7 cellular contexts compared by ENCODE assay signal in genomic region chr17:62698459-62698858, GRCh38.
A peak's percentile ranks its signal among the peaks of the same experiment; 100 is the strongest.
DNase-seq lines count a peak whose midpoint lies in the region; ATAC-seq and TF ChIP-seq lines count a peak whose summit lies in the region.
"Not testable (repeated sequence)": the region's sequence is repeated elsewhere in the genome, so short reads cannot be mapped to it uniquely, and the experiment has no call there.

No MANE protein-coding gene starts in this region.

- H3K4me3 Mint-ChIP-seq in CD14-positive monocyte = not testable (repeated sequence)

- dilution Hi-C loops in IMR-90 (cut with HindIII; ENCODE audit: low sequenced_read_pairs, unreplicated experiment) = not testable (repeated sequence)

- WGBS in IMR-90 (ENCODE audit: extremely low coverage in 2 of 2, insufficient read length in 1 of 2), 2 experiments = 60% methylated on average over 1 of the region's 11 CpGs; no CpG with 5 or more reads in 1 of the 2 experiments

- in situ Hi-C loops in IMR-90 (cut with MboI; ENCODE audit: low sequenced_read_pairs) = loop anchor here (10.0 kb wide), 1 partner anchor 696 kb away; no protein-coding TSS in a partner anchor

- peaks cover 0 to 20% of the 10 kb centered on the region in 2 experiments; a peak in 2 of 4 replicates for H3K79me1 ChIP-seq in IMR-90 (ENCODE audit: low read depth in 1 of 2, low read length in 2 of 2)

- H3K9me1 ChIP-seq in IMR-90 (ENCODE audit: insufficient read depth, low read length) = peaks cover 20% of the 10 kb centered on the region; the same call in 1 of the 2 replicates

- not testable (repeated sequence) for H3K9me3 Mint-ChIP-seq in CD14-positive monocyte

- POLR2A ChIA-PET in IMR-90 (lab: Charles Lee; ENCODE audit: unreplicated experiment) = not testable (repeated sequence)

- H3K23ac ChIP-seq in IMR-90 (ENCODE audit: low read depth, low read length) = peak overlapping the region; percentile 48; the same call in 1 of the 2 replicates

- not testable (repeated sequence) for H2BK5ac ChIP-seq in IMR-90 (ENCODE audit: low read depth, low read length, poor library complexity, severe bottlenecking)

- not testable (repeated sequence) for H3K36me3 ChIP-seq in IMR-90 (ENCODE audit: control insufficient read depth, insufficient read depth, low read length); RWPE2 (ENCODE audit: low read depth)

- H4K91ac ChIP-seq in IMR-90 (ENCODE audit: insufficient read depth, low read depth, low read length) = peak overlapping the region; percentile 32; the same call in 1 of the 2 replicates

- H3K36me3 Mint-ChIP-seq in CD14-positive monocyte = not testable (repeated sequence)

- peak overlapping the region; percentile 54; the same call in 1 of the 2 replicates for H3K4ac ChIP-seq in IMR-90 (ENCODE audit: low read depth, low read length)

- H2AK9ac ChIP-seq in IMR-90 (replicated peaks; ENCODE audit: low read depth, low read length, poor library complexity) = peak overlapping the region; percentile 45

- not testable (repeated sequence) for H4K5ac ChIP-seq in IMR-90 (ENCODE audit: low read depth, low read length)

- CTCF ChIA-PET in IMR-90 (lab: Yijun Ruan, JAX) = not testable (repeated sequence)

- not testable (repeated sequence) for ATAC-seq in IMR-90 (ENCODE audit: low read depth); RWPE2 (ENCODE audit: low read depth); sciatic nerve

- intact Hi-C loops in CD14-positive monocyte (cut with micrococcal nuclease); IMR-90 (cut with micrococcal nuclease); cardiac septum (cut with DNase I); sciatic nerve (cut with DNase I): not testable (repeated sequence)

- not testable (repeated sequence) for H3K27me3 ChIP-seq in IMR-90 (ENCODE audit: control insufficient read depth, insufficient read depth, low read length); RWPE2 (ENCODE audit: insufficient read depth, poor library complexity, severe bottlenecking)

- peak overlapping the region in 1 of 2 experiments; percentile 68; a peak in 1 of 4 replicates for H4K8ac ChIP-seq in IMR-90 (ENCODE audit: low read depth in 2 of 2, low read length in 2 of 2)

- not testable (repeated sequence) for H3K9ac ChIP-seq in IMR-90 (ENCODE audit: low read depth, low read length)

- not testable (repeated sequence) for H3K4me2 ChIP-seq in IMR-90 (ENCODE audit: low read depth, low read length)

- H2BK20ac ChIP-seq in IMR-90 (ENCODE audit: low read depth, low read length) = peak overlapping the region; percentile 34; the same call in 1 of the 2 replicates

- not testable (repeated sequence) for H2BK15ac ChIP-seq in IMR-90 (ENCODE audit: low read depth, low read length)

- not testable (repeated sequence) for H3K18ac ChIP-seq in IMR-90 (ENCODE audit: low read depth, low read length)

- H3K56ac ChIP-seq in IMR-90 (ENCODE audit: extremely low read depth, insufficient read depth, low read length) = not testable (repeated sequence)

- H4K20me1 ChIP-seq in IMR-90 (ENCODE audit: insufficient read depth, low read length) = not testable (repeated sequence)

- not testable (repeated sequence) for TF ChIP-seq RAD21 in IMR-90 (IDR thresholded peaks at IDR 0.05; ENCODE audit: low read length)

- H3K4me1 Mint-ChIP-seq in CD14-positive monocyte = peaks cover 10% of the 10 kb centered on the region

- not testable (repeated sequence) for H3K9me3 ChIP-seq in IMR-90 (ENCODE audit: control insufficient read depth, insufficient read depth, low read length); RWPE2 (ENCODE audit: severe bottlenecking)

- TF ChIP-seq CTCF in CD14-positive monocyte (IDR thresholded peaks at IDR 0.05); IMR-90 (conservative IDR thresholded peaks at IDR 0.05; ENCODE audit: low read depth, low read length); RWPE2 (IDR thresholded peaks at IDR 0.05; ENCODE audit: poor library complexity, severe bottlenecking): not testable (repeated sequence)

- not testable (repeated sequence) for H3K27ac Mint-ChIP-seq in CD14-positive monocyte

- TF ChIP-seq POLR2A in IMR-90 (IDR thresholded peaks at IDR 0.05; ENCODE audit: low read depth, low read length) = not testable (repeated sequence)

- peak overlapping the region; percentile 16; the same call in 1 of the 2 replicates for H2AK5ac ChIP-seq in IMR-90 (ENCODE audit: low read depth, low read length)

- BruUV-seq in IMR-90 (replicated peaks; lab: Mats Ljungman, UMichigan) = not testable (repeated sequence)

- not testable (repeated sequence) for H3K27me3 Mint-ChIP-seq in CD14-positive monocyte (ENCODE audit: low read depth in 3 of 3)

- peak overlapping the region; percentile 58; the same call in 1 of the 2 replicates for H3K14ac ChIP-seq in IMR-90 (replicated peaks; ENCODE audit: low read depth, low read length)

- not testable (repeated sequence) for H3K27ac ChIP-seq in IMR-90 (ENCODE audit: insufficient read depth, low read length); RWPE2 (ENCODE audit: poor library complexity, severe bottlenecking)

- peak overlapping the region; percentile 77 for H2BK120ac ChIP-seq in IMR-90 (ENCODE audit: low read depth, low read length)

- peak; percentile 4 for DNase-seq in CD14-positive monocyte (ENCODE audit: low spot score)
- not testable (repeated sequence) for DNase-seq in IMR-90
- peak; percentile 44 for DNase-seq in NCI-H446 treated with DMSO at 0.1 percent for 48 hours (lab: John Stamatoyannopoulos, UW)
- peak; percentile 31 for DNase-seq in RWPE2 (ENCODE audit: low spot score)
- peak; percentile 56 for DNase-seq in cerebellum (ENCODE audit: low spot score)
- DNase-seq in cardiac septum (ENCODE audit: low spot score) = peak; percentile 53
- peak; percentile 51 for DNase-seq in sciatic nerve (ENCODE audit: low spot score)

- peaks cover 14% of the 10 kb centered on the region for H3K4me1 ChIP-seq in IMR-90 (ENCODE audit: control insufficient read depth, insufficient read depth, low read length)
- H3K4me1 ChIP-seq in RWPE2 (ENCODE audit: insufficient read depth, poor library complexity, severe bottlenecking) = peaks cover 15% of the 10 kb centered on the region

- not testable (repeated sequence) for H2AFZ ChIP-seq in IMR-90 (replicated peaks; ENCODE audit: low read length, poor library complexity)

- H3K4me3 ChIP-seq in IMR-90 (ENCODE audit: insufficient read depth, low read depth, low read length); RWPE2 (ENCODE audit: severe bottlenecking): not testable (repeated sequence)
